18 cellular contexts compared by ENCODE assay signal in genomic region chr7:55375237-55375636, GRCh38. TPM values are rescaled to one million over a fixed set of nuclear protein-coding genes. Genes with fewer than 3 reads are reported as not detected.
DNase-seq lines count a peak whose midpoint lies in the region; ATAC-seq, FAIRE-seq and TF ChIP-seq lines count a peak whose summit lies in the region.
"Had no signal": no experiment of that assay in that cellular context is flagged by ENCODE, and none has a peak within 500 bp of the region (broad histone marks: within the 10 kb centered on the region; RNA-seq: fewer than 3 reads in every experiment).

No MANE protein-coding gene starts in this region.

- FAIRE-seq in RCC 7860 (lab: Jason Lieb, UNC): no peak
- FAIRE-seq: GM12878, GM18507, HTR-8/SVneo, K562 had no signal

- H3K4me2 ChIP-seq in GM23338: no peak overlapping the region
- H3K4me2 ChIP-seq in SU-DHL-6 (ENCODE audit: low read depth, low read length, poor library complexity, severe bottlenecking): peak overlapping the region; percentile 42
- H3K4me2 ChIP-seq: BLaER1 had no signal

- H3K27me3 Mint-ChIP-seq in GM23338 (ENCODE audit: insufficient read depth, low read depth, poor library complexity): peaks cover 3% of the 10 kb centered on the region
- H3K27me3 Mint-ChIP-seq: CD8-positive, alpha-beta memory T cell had no signal

- no peaks in the 10 kb centered on the region for H3K36me3 ChIP-seq in GM23338 (ENCODE audit: insufficient read depth)
- no peaks in the 10 kb centered on the region for H3K36me3 ChIP-seq in SU-DHL-6 (ENCODE audit: low read length)
- H3K36me3 ChIP-seq in uterus: no peaks in the 10 kb centered on the region
- H3K36me3 ChIP-seq: BLaER1 had no signal

- H3K27me3 ChIP-seq in GM23338 (ENCODE audit: insufficient read depth) (no peaks in the 10 kb centered on the region), SU-DHL-6 (ENCODE audit: low read length) (no peaks in the 10 kb centered on the region), uterus (no peaks in the 10 kb centered on the region)
- H3K27me3 ChIP-seq: BLaER1 had no signal

- H3K27ac ChIP-seq in GM23338 (ENCODE audit: low read depth): no peak overlapping the region; the same call in 1 of the 2 replicates
- H3K27ac ChIP-seq in SU-DHL-6 (ENCODE audit: low read depth, low read length): no peak overlapping the region
- H3K27ac ChIP-seq in uterus: peak overlapping the region; percentile 28 to 59
- H3K27ac ChIP-seq: BLaER1 had no signal

- H3K9me3 Mint-ChIP-seq in GM23338: no peaks in the 10 kb centered on the region
- H3K9me3 Mint-ChIP-seq: CD8-positive, alpha-beta memory T cell; H9 had no signal

- ATAC-seq in GM23338 (peak; percentile 34; the same call in 2 of the 3 replicates), HG03175 (IDR thresholded peaks at IDR 0.05; ENCODE audit: unreplicated experiment) (no peak), GM18858 (IDR thresholded peaks at IDR 0.05; ENCODE audit: unreplicated experiment) (no peak)
- ATAC-seq: K562 had no signal

- no peak overlapping the region for H3K4me3 Mint-ChIP-seq in GM23338
- H3K4me3 Mint-ChIP-seq: CD8-positive, alpha-beta memory T cell; H9 had no signal

- H2AFZ ChIP-seq in GM23338 (no peak overlapping the region), SU-DHL-6 (ENCODE audit: low read depth, low read length, severe bottlenecking) (no peak overlapping the region)

- H3K4me3 ChIP-seq in GM23338 (no peak overlapping the region), SU-DHL-6 (ENCODE audit: insufficient read depth, low read length, poor library complexity, severe bottlenecking) (no peak overlapping the region), uterus (no peak overlapping the region)
- H3K4me3 ChIP-seq: BLaER1, GM12878, K562 had no signal

- no peak for TF ChIP-seq CTCF in GM23338 (conservative IDR thresholded peaks at IDR 0.05; ENCODE audit: low read depth in 2 of 2)
- TF ChIP-seq CTCF in SU-DHL-6 (IDR thresholded peaks at IDR 0.05; ENCODE audit: insufficient read depth, low read length, poor library complexity, severe bottlenecking): no peak
- no peak for TF ChIP-seq CTCF in uterus (IDR thresholded peaks at IDR 0.05)

- peaks cover 2% of the 10 kb centered on the region; the same call in 1 of the 3 replicates for H3K4me1 Mint-ChIP-seq in GM23338

- no peak overlapping the region for H3K9ac ChIP-seq in SU-DHL-6 (ENCODE audit: low read length)
- H3K9ac ChIP-seq: BLaER1 had no signal

- intact Hi-C loops in uterus (cut with DNase I; ENCODE audit: low total_unique reads): no loop called here

- H3K9me2 ChIP-seq in GM23338 (ENCODE audit: insufficient read depth) (no peaks in the 10 kb centered on the region), SU-DHL-6 (replicated peaks; ENCODE audit: insufficient read depth, low read length) (no peaks in the 10 kb centered on the region)

- H3K4me1 ChIP-seq in GM23338 (ENCODE audit: insufficient read depth) (no peaks in the 10 kb centered on the region), uterus (no peaks in the 10 kb centered on the region)
- H3K4me1 ChIP-seq: BLaER1 had no signal

- TF ChIP-seq POLR2A in uterus (IDR thresholded peaks at IDR 0.05): no peak

- H3K36me3 Mint-ChIP-seq in GM23338 (ENCODE audit: low read depth): no peaks in the 10 kb centered on the region

- peak; percentile 38 for DNase-seq in GM23338 (ENCODE audit: low spot score)
- peak; percentile 59 for DNase-seq in islet precursor cell
- DNase-seq in uterus: no peak
- DNase-seq in RCC 7860 (ENCODE audit: low spot score): no peak
- DNase-seq: 8988T; AML-193; CD8-positive, alpha-beta memory T cell; DMS53; GOT3; H9 had no signal

- H3F3A ChIP-seq in GM23338 (replicated peaks; ENCODE audit: low read depth) (no peaks in the 10 kb centered on the region), SU-DHL-6 (ENCODE audit: insufficient read depth) (no peaks in the 10 kb centered on the region)

- H3K27ac Mint-ChIP-seq in GM23338: no peak overlapping the region
- H3K27ac Mint-ChIP-seq: H9 had no signal

- H3K79me2 ChIP-seq in GM23338 (replicated peaks; ENCODE audit: insufficient read depth): peaks cover 20% of the 10 kb centered on the region
- peaks cover 20% of the 10 kb centered on the region for H3K79me2 ChIP-seq in SU-DHL-6 (ENCODE audit: insufficient read depth, low read length)

- no peaks in the 10 kb centered on the region for H4K20me1 ChIP-seq in GM23338 (replicated peaks; ENCODE audit: insufficient read depth)
- H4K20me1 ChIP-seq in SU-DHL-6 (ENCODE audit: low read depth, low read length): no peaks in the 10 kb centered on the region
- H4K20me1 ChIP-seq: BLaER1 had no signal

- H3K9me3 ChIP-seq in SU-DHL-6 (ENCODE audit: insufficient read depth, low read length) (no peaks in the 10 kb centered on the region), uterus (no peaks in the 10 kb centered on the region)
- H3K9me3 ChIP-seq: BLaER1 had no signal

TF ChIP-seq in GM23338, 12 proteins besides CTCF, POLR2A, EP300 and RAD21:
- TF ChIP-seq STAT1 (IDR thresholded peaks at IDR 0.05; ENCODE audit: unreplicated experiment) (no peak), ZNF114 (CRISPR knock-in tag; IDR thresholded peaks at IDR 0.05) (no peak), REST (IDR thresholded peaks at IDR 0.05; ENCODE audit: unreplicated experiment) (no peak), EZH2phosphoT487 (IDR thresholded peaks at IDR 0.05; ENCODE audit: unreplicated experiment) (no peak), ETS1 (IDR thresholded peaks at IDR 0.05) (no peak), JUNB (IDR thresholded peaks at IDR 0.05; ENCODE audit: unreplicated experiment) (no peak), NANOG (IDR thresholded peaks at IDR 0.05; ENCODE audit: borderline replicate concordance) (no peak), ZNF331 (CRISPR knock-in tag; IDR thresholded peaks at IDR 0.05; ENCODE audit: low read depth) (no peak)

RNA-seq across cellular contexts. Expression of gene LANCL2, which starts 10.1 kb away (rescaled TPM):
- total RNA-seq in GM23338 (2014; rRNA removed; shearing (Covaris generic)): 9.8 and 10.7 TPM in 2 replicates
- 7.3 and 7.9 TPM in 2 replicates for polyA plus RNA-seq in GM23338 (2016; fragmentation: Nextera tagmentation; extraction: Ambion mirVana)
- total RNA-seq in uterus: 10 to 100 TPM in 1 of 4 donors, 1 to 10 TPM in 3; 3.5 to 31.4 (median 6.7) TPM

Comparison
In these comparisons a context has a peak if more than half of its experiments do, and no peak if none do; other contexts are left out.
1. DNase-seq: peak in GM23338 (single experiment) and islet precursor cell (single experiment); none in uterus (0 of 2) and RCC 7860 (single experiment).
2. H3K27ac ChIP-seq: peak in uterus (2 of 2); none in GM23338 (single experiment) and SU-DHL-6 (single experiment).